In genomic region chr12:106759526-106760183, GRCh38 we compare ENCODE assay signal across 10 cellular contexts. TPM values are rescaled to one million over a fixed set of nuclear protein-coding genes. Genes with fewer than 3 reads are reported as not detected.
DNase-seq lines count a peak whose midpoint lies in the region; ATAC-seq, FAIRE-seq and TF ChIP-seq lines count a peak whose summit lies in the region.
"Had no signal": no experiment of that assay in that cellular context is flagged by ENCODE, and none has a peak within 500 bp of the region (broad histone marks: within the 10 kb centered on the region; RNA-seq: fewer than 3 reads in every experiment).

No MANE protein-coding gene starts in this region.

- H4K20me1 ChIP-seq in K562 (replicated peaks; ENCODE audit: control insufficient read depth, insufficient read depth, low read length) = no peaks in the 10 kb centered on the region

- DNase-seq in K562 (ENCODE audit: extremely low read depth in 1 of 4, low spot score in 3 of 4) (no peak), posterior vena cava (ENCODE audit: low spot score) (peak; percentile 85), cerebellar nuclear complex (lab: John Stamatoyannopoulos, UW) (no peak), AG08395 (ENCODE audit: low spot score) (no peak)
- no peak for DNase-seq in stimulated activated naive CD4-positive, alpha-beta T cell treated with Interleukin-2 at 50 U/mL for 16 hours (lab: John Stamatoyannopoulos, UW)

- no peaks in the 10 kb centered on the region for H3K79me2 ChIP-seq in K562 (ENCODE audit: control insufficient read depth, insufficient read depth, low read length)

- no peak for TF ChIP-seq EP300 in K562 (IDR thresholded peaks at IDR 0.05; ENCODE audit: low read length)

- no peaks in the 10 kb centered on the region for H3K36me3 ChIP-seq in K562 (ENCODE audit: control insufficient read depth, insufficient read depth, low read length)

- POLR2A ChIA-PET in K562 (lab: Yijun Ruan, JAX) = no interaction called here

- ATAC-seq in GM19025 (IDR thresholded peaks at IDR 0.05; ENCODE audit: low read depth, unreplicated experiment) (peak; percentile 18), HG02970 (IDR thresholded peaks at IDR 0.05; ENCODE audit: low FRiP score, unreplicated experiment) (peak; percentile 7), K562 (no peak), GM18870 (IDR thresholded peaks at IDR 0.05; ENCODE audit: unreplicated experiment) (no peak)
- ATAC-seq: HCT116 had no signal

- H3K4me1 ChIP-seq in K562 (replicated peaks in 1 of 2; ENCODE audit: control insufficient read depth in 2 of 2, insufficient read depth in 2 of 2, low read length in 2 of 2) = peaks cover 0 to 10% of the 10 kb centered on the region in 2 experiments; a peak in 2 of 5 replicates

- H3K4me3 ChIP-seq in K562 = no peak overlapping the region
- H3K4me3 ChIP-seq: lung had no signal

- no peak for TF ChIP-seq POLR2A in K562 (conservative IDR thresholded peaks at IDR 0.05)

- peak overlapping the region; percentile 81 for H2AFZ ChIP-seq in K562 (ENCODE audit: low read depth, low read length)

- FAIRE-seq in K562 (lab: Jason Lieb, UNC) = no peak

- no peak for TF ChIP-seq CTCF in K562 (IDR thresholded peaks at IDR 0.05 in 2 of 3, conservative IDR thresholded peaks at IDR 0.05 in 1 of 3; ENCODE audit: insufficient read depth in 2 of 3, low read depth in 1 of 3, low read length in 3 of 3)

- H3K4me2 ChIP-seq in K562 (ENCODE audit: insufficient read depth, low read length) = peak overlapping the region; percentile 19; the same call in 1 of the 2 replicates

- in situ Hi-C loops in K562 (cut with MboI) = no loop called here

- no peak overlapping the region for H3K9ac ChIP-seq in K562 (ENCODE audit: insufficient read depth in 1 of 2, low read depth in 2 of 2, low read length in 2 of 2)

- no peak overlapping the region for H3K27ac ChIP-seq in K562 (ENCODE audit: extremely low read depth, low read depth, low read length)

- CTCF ChIA-PET in K562 (lab: Yijun Ruan, JAX; ENCODE audit: low intra/inter-chr PET ratio) = no interaction called here

- H3K9me1 ChIP-seq in K562 (ENCODE audit: control insufficient read depth, insufficient read depth, low read length) = no peaks in the 10 kb centered on the region

- 45% methylated on average over 7 of the region's 7 CpGs for WGBS in K562 (ENCODE audit: insufficient coverage, low coverage, missing lambda C conversion rate)

- no peaks in the 10 kb centered on the region for H3K9me3 ChIP-seq in K562 (replicated peaks; ENCODE audit: control insufficient read depth, insufficient read depth, low read depth, low read length)

- H3K27me3 ChIP-seq in K562 (ENCODE audit: control insufficient read depth in 2 of 2, insufficient read depth in 2 of 2, low read length in 2 of 2) = no peaks in the 10 kb centered on the region; a peak in 1 of 5 replicates

- no TSS peak for BruUV-seq in K562 (replicated peaks; lab: Mats Ljungman, UMichigan)

- intact Hi-C loops in K562 (cut with micrococcal nuclease) (no loop called here), posterior vena cava (cut with DNase I) (no loop called here)

- no peak for TF ChIP-seq RAD21 in K562 (CRISPR knock-in tag; conservative IDR thresholded peaks at IDR 0.05 in 1 of 2, IDR thresholded peaks at IDR 0.05 in 1 of 2)

TF ChIP-seq in K562, 482 proteins besides CTCF, POLR2A, EP300 and RAD21:
- TF ChIP-seq RFX1 (IDR thresholded peaks at IDR 0.05) (peak; percentile 17; the same call in 1 of the 2 replicates), ZNF12 (CRISPR knock-in tag; IDR thresholded peaks at IDR 0.05) (no peak)

RNA-seq across cellular contexts. Expression of gene RIC8B, which starts 14.8 kb away (rescaled TPM):
- 9.0 and 16.7 TPM in 2 replicates for total RNA-seq in K562 (2011; cell fraction: chromatin; rRNA removed; ENCODE audit: low replicate concordance)
- 3.0 and 3.9 TPM in 2 replicates for total RNA-seq in K562 (2011; cell fraction: nucleolus; rRNA removed)
- 6.3 and 11.9 TPM in 2 replicates for total RNA-seq in K562 (2011; cell fraction: nucleoplasm; rRNA removed)
- 2.2 and 2.9 TPM in 2 replicates for total RNA-seq in K562 (2014; rRNA removed)
- total RNA-seq in K562 (2014; rRNA removed; fragmentation: Illumina TruSeq; extraction: Trizol) = 5.6 and 5.9 TPM in 2 replicates
- total RNA-seq in K562 (2015; rRNA removed; fragmentation: Illumina TruSeq; extraction: Trizol) = 6.4 and 7.2 TPM in 2 replicates
- total RNA-seq in K562 (2021) = 6.0 and 6.7 TPM in 2 replicates
- 6.1 and 8.1 TPM in 2 replicates for polyA plus RNA-seq in K562 (2011; rRNA removed)
- 2.1 and 3.3 TPM in 2 replicates for polyA plus RNA-seq in K562 (2011; cell fraction: cytosol; rRNA removed)
- polyA plus RNA-seq in K562 (2011; cell fraction: nucleus; rRNA removed) = 7.4 and 10.2 TPM in 2 replicates
- 5.0 and 5.8 TPM in 2 replicates for polyA plus RNA-seq in K562 (2012)
- polyA plus RNA-seq in K562 (2014; fragmentation: Illumina TruSeq; extraction: Trizol) = 4.8 and 4.9 TPM in 2 replicates
- 1 to 10 TPM in 1 of 2 experiments, under 1 TPM in 1; 0.92 to 1.6 TPM for polyA plus RNA-seq in K562 (2014; fragmentation: Nextera tagmentation; extraction: Ambion mirVana)
- polyA plus RNA-seq in K562 (2014; rRNA removed) = 3.2 and 3.7 TPM in 2 replicates
- 17.3 and 20.0 TPM in 2 replicates for polyA minus RNA-seq in K562 (2011; rRNA and poly(A)+ RNA removed)
- polyA minus RNA-seq in K562 (2011; cell fraction: cytosol; rRNA and poly(A)+ RNA removed) = 2.3 and 6.4 TPM in 2 replicates
- 7.8 and 13.4 TPM in 2 replicates for polyA minus RNA-seq in K562 (2011; cell fraction: nucleus; rRNA and poly(A)+ RNA removed)
- 10 to 100 TPM; 20.2 to 23.8 TPM for total RNA-seq in posterior vena cava

Comparison
In these comparisons a context has a peak if more than half of its experiments do, and no peak if none do; other contexts are left out.
1. ATAC-seq: peak in GM19025 (single experiment) and HG02970 (single experiment); none in K562 (single experiment) and GM18870 (single experiment).